In the genomic region with DNA sequence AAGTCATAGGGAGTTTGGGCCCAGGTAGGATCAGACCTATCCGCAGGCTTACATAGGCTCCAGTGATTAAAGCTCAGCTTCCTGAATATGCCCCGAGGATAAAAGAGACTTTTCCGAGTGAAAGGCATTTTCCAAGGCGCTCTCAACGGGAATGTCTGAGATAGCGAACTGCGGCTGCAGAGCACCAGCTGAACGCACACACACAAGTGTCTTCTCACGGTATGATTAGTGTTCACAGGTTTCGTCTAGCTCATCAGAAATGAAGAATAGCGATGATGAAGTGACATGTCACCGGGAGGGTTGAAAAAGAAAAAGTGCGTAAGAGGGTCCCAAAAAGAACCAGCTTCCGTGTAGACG, we compare ENCODE assay signal across 8 cellular contexts. TPM values are rescaled to one million over a fixed set of nuclear protein-coding genes. Genes with fewer than 3 reads are reported as not detected.
DNase-seq lines count a peak whose midpoint lies in the region; ATAC-seq lines count a peak whose summit lies in the region.

No MANE protein-coding gene starts in this region.

- peak overlapping the region; percentile 21 to 73 (median 39) for H3K9ac ChIP-seq in subcutaneous abdominal adipose tissue (ENCODE audit: low read length in 5 of 5)

- H3K36me3 Mint-ChIP-seq in activated naive CD8-positive, alpha-beta T cell treated with anti-CD3 and anti-CD28 coated beads, Interleukin-2, amount 50 U/mL, for 24 hours (ENCODE audit: low read depth): no peaks in the 10 kb centered on the region
- no peaks in the 10 kb centered on the region for H3K36me3 Mint-ChIP-seq in immature natural killer cell

- H3K27me3 ChIP-seq in subcutaneous abdominal adipose tissue (ENCODE audit: control insufficient read depth in 5 of 5, insufficient read depth in 4 of 5, low read length in 5 of 5): peaks cover 0 to 5% (median 0%) of the 10 kb centered on the region in 5 donors

- peak overlapping the region; percentile 70 for H3K27ac Mint-ChIP-seq in activated naive CD8-positive, alpha-beta T cell treated with anti-CD3 and anti-CD28 coated beads, Interleukin-2, amount 50 U/mL, for 24 hours
- peak overlapping the region in 3 of 6 donors; percentile 37 to 75 (median 43) for H3K27ac Mint-ChIP-seq in immature natural killer cell

- peak overlapping the region; percentile 84 for H3K4me3 Mint-ChIP-seq in activated naive CD8-positive, alpha-beta T cell treated with anti-CD3 and anti-CD28 coated beads, Interleukin-2, amount 50 U/mL, for 24 hours
- H3K4me3 Mint-ChIP-seq in immature natural killer cell: peak overlapping the region; percentile 85 to 96 (median 89)

- DNase-seq in Right ventricle myocardium inferior (ENCODE audit: missing footprints): no peak
- no peak for DNase-seq in cardiac septum (ENCODE audit: low spot score)
- no peak for DNase-seq in activated naive CD8-positive, alpha-beta T cell treated with anti-CD3 and anti-CD28 coated beads, Interleukin-2, amount 50 U/mL, for 24 hours
- no peak for DNase-seq in immature natural killer cell
- no peak for DNase-seq in ecto neural progenitor cell (ENCODE audit: low spot score)
- DNase-seq in NCI-H2081 treated with DMSO at 0.1 percent for 48 hours (lab: John Stamatoyannopoulos, UW): no peak

- H3K27ac ChIP-seq in subcutaneous abdominal adipose tissue (ENCODE audit: low read depth, low read length): no peak overlapping the region

- ATAC-seq in Right ventricle myocardium inferior (peak; percentile 2), HG03175 (IDR thresholded peaks at IDR 0.05; ENCODE audit: unreplicated experiment) (peak; percentile 21)
- no peak for ATAC-seq in activated naive CD8-positive, alpha-beta T cell treated with anti-CD3 and anti-CD28 coated beads, Interleukin-2, amount 50 U/mL, for 24 hours

- peaks cover 4 to 30% (median 25%) of the 10 kb centered on the region in 5 donors for H3K4me1 ChIP-seq in subcutaneous abdominal adipose tissue (ENCODE audit: control insufficient read depth in 5 of 5, insufficient read depth in 5 of 5, low read length in 5 of 5)

- intact Hi-C loops in Right ventricle myocardium inferior (cut with DNase I) (loop anchor here (5.0 kb wide), 1 partner anchor 56 kb away; no protein-coding TSS in a partner anchor), cardiac septum (cut with DNase I) (loop anchor here (5.0 kb wide), 2 partner anchors 279 to 324 kb away; no protein-coding TSS in a partner anchor)

- H3K27me3 Mint-ChIP-seq in activated naive CD8-positive, alpha-beta T cell treated with anti-CD3 and anti-CD28 coated beads, Interleukin-2, amount 50 U/mL, for 24 hours: no peaks in the 10 kb centered on the region
- H3K27me3 Mint-ChIP-seq in immature natural killer cell (ENCODE audit: low read depth in 3 of 3): peaks cover 7 to 20% (median 19%) of the 10 kb centered on the region in 3 donors

- H3K9me3 ChIP-seq in subcutaneous abdominal adipose tissue (ENCODE audit: control insufficient read depth in 5 of 5, low read length in 5 of 5): no peaks in the 10 kb centered on the region

- H3K4me1 Mint-ChIP-seq in activated naive CD8-positive, alpha-beta T cell treated with anti-CD3 and anti-CD28 coated beads, Interleukin-2, amount 50 U/mL, for 24 hours: peaks cover 39% of the 10 kb centered on the region
- H3K4me1 Mint-ChIP-seq in immature natural killer cell: peaks cover 18 to 26% of the 10 kb centered on the region in 2 donors

- peak overlapping the region; percentile 70 to 84 (median 78) for H3K4me3 ChIP-seq in subcutaneous abdominal adipose tissue (ENCODE audit: low read depth in 1 of 5, low read length in 5 of 5)

- H3K9me3 Mint-ChIP-seq in activated naive CD8-positive, alpha-beta T cell treated with anti-CD3 and anti-CD28 coated beads, Interleukin-2, amount 50 U/mL, for 24 hours: no peaks in the 10 kb centered on the region
- no peaks in the 10 kb centered on the region for H3K9me3 Mint-ChIP-seq in immature natural killer cell

- H3K36me3 ChIP-seq in subcutaneous abdominal adipose tissue (ENCODE audit: control insufficient read depth in 5 of 5, insufficient read depth in 5 of 5, low read length in 5 of 5): no peaks in the 10 kb centered on the region

RNA-seq across cellular contexts. Expression of gene CARMIL1, which starts 0.6 kb away (rescaled TPM):
- total RNA-seq in Right ventricle myocardium inferior (5.4 TPM), cardiac septum (7.5 TPM)
- polyA plus RNA-seq in immature natural killer cell: under 1 TPM in 1 of 3 donors, not detected in 2; 0.12 TPM
